10 cellular contexts compared by ENCODE assay signal in the genomic region with DNA sequence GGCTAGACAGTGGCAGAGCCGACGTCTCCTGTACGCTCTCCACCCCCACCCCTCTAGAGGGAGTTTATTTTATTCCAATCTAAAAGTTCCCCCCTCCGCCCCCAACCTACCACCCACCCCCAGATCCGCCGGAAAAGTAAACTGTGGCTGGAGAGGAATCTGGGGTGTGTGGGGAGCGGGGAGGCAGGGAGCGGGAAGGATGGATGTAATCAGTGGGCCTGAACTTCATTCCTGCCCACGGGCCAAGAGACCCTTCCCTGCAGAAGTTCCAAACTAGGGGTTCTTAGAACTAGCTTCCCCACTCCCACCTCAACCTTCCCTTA. TPM values are rescaled to one million over a fixed set of nuclear protein-coding genes. Genes with fewer than 3 reads are reported as not detected.
DNase-seq lines count a peak whose midpoint lies in the region; ATAC-seq and TF ChIP-seq lines count a peak whose summit lies in the region.
"Had no signal": no experiment of that assay in that cellular context is flagged by ENCODE, and none has a peak within 500 bp of the region (broad histone marks: within the 10 kb centered on the region; RNA-seq: fewer than 3 reads in every experiment).

No MANE protein-coding gene starts in this region.

- no peaks in the 10 kb centered on the region for H3K27me3 Mint-ChIP-seq in T-cell

- H3K27me3 ChIP-seq in DND-41 (ENCODE audit: insufficient read depth, low read length, poor library complexity) (peaks cover 44% of the 10 kb centered on the region), psoas muscle (ENCODE audit: insufficient read depth in 3 of 3, low read length in 2 of 3) (no peaks in the 10 kb centered on the region)

- no peak for ATAC-seq in DND-41 (ENCODE audit: insufficient read depth, low read depth)
- no peak for ATAC-seq in T-cell (replicated peaks in 1 of 4)
- ATAC-seq in psoas muscle: no peak
- no peak for ATAC-seq in GM18519 (IDR thresholded peaks at IDR 0.05; ENCODE audit: low FRiP score, unreplicated experiment)

- H3K79me2 ChIP-seq in DND-41 (ENCODE audit: insufficient read depth, low read length): no peaks in the 10 kb centered on the region

- peak overlapping the region; percentile 73; the same call in 1 of the 2 replicates for H3K9ac ChIP-seq in DND-41 (ENCODE audit: low read depth, low read length)

- CTCF ChIA-PET in T-cell (lab: Charles Lee): no interaction called here

- H3K36me3 Mint-ChIP-seq in T-cell: no peaks in the 10 kb centered on the region

- peak overlapping the region; percentile 78 to 83 for H3K27ac Mint-ChIP-seq in T-cell

- no peaks in the 10 kb centered on the region; the same call in 1 of the 2 replicates for H3K36me3 ChIP-seq in DND-41 (ENCODE audit: insufficient read depth, low read length)
- no peaks in the 10 kb centered on the region for H3K36me3 ChIP-seq in psoas muscle (ENCODE audit: insufficient read depth in 1 of 2, low read depth in 1 of 2)

- no peak overlapping the region for H3K27ac ChIP-seq in DND-41 (ENCODE audit: low read length)
- peak overlapping the region; percentile 99 for H3K27ac ChIP-seq in psoas muscle

- H3K4me3 ChIP-seq in DND-41 (ENCODE audit: low read depth in 1 of 2, low read length in 2 of 2) (peak overlapping the region in 1 of 2 experiments; percentile 85; a peak in 2 of 4 replicates), fibroblast of mammary gland (ENCODE audit: control insufficient read depth, low read depth, low read length) (peak overlapping the region; percentile 34), psoas muscle (peak overlapping the region; percentile 93)

- TF ChIP-seq CTCF in DND-41 (IDR thresholded peaks at IDR 0.05; ENCODE audit: borderline replicate concordance, extremely low read depth, low read length, poor library complexity, severe bottlenecking): peak; percentile 19
- TF ChIP-seq CTCF in fibroblast of mammary gland (conservative IDR thresholded peaks at IDR 0.05; ENCODE audit: control insufficient read depth, insufficient read depth, low read depth, low read length): no peak
- no peak for TF ChIP-seq CTCF in psoas muscle (IDR thresholded peaks at IDR 0.05)

- intact Hi-C loops in psoas muscle (cut with DNase I): no loop called here

- WGBS in psoas muscle, 3 donors: 34 to 48% (median 44%) methylated on average over 9 of the region's 9 CpGs

- no peaks in the 10 kb centered on the region for H3K9me3 ChIP-seq in DND-41 (ENCODE audit: insufficient read depth, low read length, severe bottlenecking)
- no peaks in the 10 kb centered on the region for H3K9me3 ChIP-seq in psoas muscle

- H3K4me1 ChIP-seq in DND-41 (ENCODE audit: insufficient read depth, low read length) (peaks cover 40% of the 10 kb centered on the region), psoas muscle (peaks cover 36% of the 10 kb centered on the region)

- no peaks in the 10 kb centered on the region for H3K9me3 Mint-ChIP-seq in T-cell

- H4K20me1 ChIP-seq in DND-41 (ENCODE audit: insufficient read depth, low read length): peaks cover 25% of the 10 kb centered on the region

- DNase-seq in DND-41: no peak
- DNase-seq in T-cell: no peak
- no peak for DNase-seq in fibroblast of mammary gland (ENCODE audit: low read depth)
- no peak for DNase-seq in psoas muscle
- no peak for DNase-seq in putamen (ENCODE audit: low spot score)
- no peak for DNase-seq in ureter (ENCODE audit: low spot score)
- DNase-seq in effector CD4-positive, alpha-beta T cell: no peak
- DNase-seq: NCI-H524 treated with DMSO at 0.1 percent for 48 hours had no signal

- no peak overlapping the region for H2AFZ ChIP-seq in DND-41 (ENCODE audit: low read depth, low read length)

- H3K4me1 Mint-ChIP-seq in T-cell: peaks cover 50 to 56% (median 50%) of the 10 kb centered on the region in 3 donors

- peak overlapping the region; percentile 98 for H3K4me2 ChIP-seq in DND-41 (ENCODE audit: insufficient read depth, low read length)

- H3K4me3 Mint-ChIP-seq in T-cell: peak overlapping the region; percentile 67 to 81 (median 78)

- POLR2A ChIA-PET in T-cell (lab: Charles Lee): no interaction called here

RNA-seq across cellular contexts. Expression of gene CSRNP1, which starts 0.5 kb away (rescaled TPM):
- total RNA-seq in T-cell: 100 to 1,000 TPM in 2 of 5 donors, 10 to 100 TPM in 3; 19.5 to 302 (median 25.0) TPM
- total RNA-seq in psoas muscle: 10 to 100 TPM in 3 of 4 donors, 1 to 10 TPM in 1; 8.5 to 41.8 (median 30.0) TPM
- 10 to 100 TPM; 10.1 to 66.4 (median 14.0) TPM for polyA plus RNA-seq in psoas muscle
- 32.1 TPM for total RNA-seq in ureter

RNA-seq across cellular contexts. Expression of gene XIRP1, which starts 38.5 kb away (rescaled TPM):
- total RNA-seq in T-cell (not detected), psoas muscle (1,000 to 10,000 TPM in 1 of 4 donors, 100 to 1,000 TPM in 3; 601 to 2,126 (median 834) TPM), ureter (0.13 TPM)
- 100 to 1,000 TPM; 111 to 561 (median 523) TPM for polyA plus RNA-seq in psoas muscle
- total RNA-seq: glomerular endothelial cell had no signal

RNA-seq across cellular contexts. Expression of gene TTC21A, which starts 46.5 kb away (rescaled TPM):
- total RNA-seq in T-cell (10 to 100 TPM in 1 of 5 donors, 1 to 10 TPM in 4; 3.5 to 12.4 (median 5.4) TPM), psoas muscle (1 to 10 TPM in 1 of 4 donors, under 1 TPM in 3; 0.52 to 1.2 (median 0.78) TPM), ureter (19.7 TPM)
- under 1 TPM; 0.62 to 1.00 (median 0.98) TPM for polyA plus RNA-seq in psoas muscle

RNA-seq across cellular contexts. Expression of gene GORASP1, which starts 46.5 kb away (rescaled TPM):
- 10 to 100 TPM; 26.7 to 55.5 (median 41.5) TPM for total RNA-seq in T-cell
- total RNA-seq in psoas muscle: 10 to 100 TPM; 34.3 to 46.7 (median 42.6) TPM
- 10 to 100 TPM; 27.3 to 37.3 (median 34.4) TPM for polyA plus RNA-seq in psoas muscle
- 92.2 TPM for total RNA-seq in ureter

Comparison
In these comparisons a context has a peak if more than half of its experiments do, and no peak if none do; other contexts are left out.
1. RNA of gene XIRP1, which starts 38.5 kb away (total RNA-seq): 601 to 2,126 TPM in psoas muscle; 0.13 TPM in ureter (single experiment) and not detected in T-cell; every median in the first group is over 100 times any median in the second.